ENCODE assay signal across 15 cellular contexts in genomic region chr12:9906888-9907287, GRCh38. TPM values are rescaled to one million over a fixed set of nuclear protein-coding genes. Genes with fewer than 3 reads are reported as not detected.
DNase-seq lines count a peak whose midpoint lies in the region; ATAC-seq, FAIRE-seq and TF ChIP-seq lines count a peak whose summit lies in the region.
"Had no signal": no experiment of that assay in that cellular context is flagged by ENCODE, and none has a peak within 500 bp of the region (broad histone marks: within the 10 kb centered on the region; RNA-seq: fewer than 3 reads in every experiment).

No MANE protein-coding gene starts in this region.

- intact Hi-C loops in left lung (cut with DNase I), result no loop called here

- ATAC-seq in left lung, result no peak
- ATAC-seq: HCT116, Panc1 had no signal

- no peak for FAIRE-seq in HTR-8/SVneo (lab: Jason Lieb, UNC)

- DNase-seq in stimulated activated CD4-positive, alpha-beta T cell treated with anti-CD3 and anti-CD28 coated beads, Interleukin-2, amount 100 ng/mL, for 4 hours (ENCODE audit: low read depth), result peak; percentile 33
- no peak for DNase-seq in stimulated activated CD4-positive, alpha-beta T cell treated with anti-CD3 and anti-CD28 coated beads, Interleukin-2, amount 100 ng/mL, for 24 hours
- peak; percentile 4 for DNase-seq in activated CD8-positive, alpha-beta memory T cell treated with anti-CD3 and anti-CD28 coated beads, Interleukin-2, amount 50 U/mL, for 24 hours (ENCODE audit: extremely low read depth)
- peak; percentile 2 to 4 for DNase-seq in foreskin fibroblast
- DNase-seq in left lung, result no peak
- no peak for DNase-seq in SK-N-DZ (ENCODE audit: low spot score)
- no peak for DNase-seq in HAP-1 (ENCODE audit: low spot score in 2 of 2)
- DNase-seq in HTR-8/SVneo (ENCODE audit: insufficient read length, low spot score), result no peak
- DNase-seq: foreskin melanocyte, NCI-H1417 had no signal

- H3K4me3 ChIP-seq in foreskin fibroblast (ENCODE audit: low read depth in 1 of 2, low read length in 2 of 2), result no peak overlapping the region
- no peak overlapping the region for H3K4me3 ChIP-seq in left lung
- no peak overlapping the region for H3K4me3 ChIP-seq in HAP-1

- H3K4me1 ChIP-seq in left lung (no peaks in the 10 kb centered on the region), HAP-1 (no peaks in the 10 kb centered on the region)

- H3K9me3 ChIP-seq in left lung (peaks cover 0 to 52% of the 10 kb centered on the region in 2 donors), HAP-1 (peaks cover 12% of the 10 kb centered on the region)

- in situ Hi-C loops in HAP-1 (cut with MboI; ENCODE audit: low sequenced_read_pairs), result loop anchor here (5.0 kb wide), 1 partner anchor 90 kb away; no protein-coding TSS in a partner anchor

- TF ChIP-seq CTCF in foreskin fibroblast (IDR thresholded peaks at IDR 0.05; ENCODE audit: low read depth, low read length), result no peak
- no peak for TF ChIP-seq CTCF in left lung (IDR thresholded peaks at IDR 0.05)

- no peak overlapping the region for H3K27ac ChIP-seq in left lung

- H3K36me3 ChIP-seq in left lung, result no peaks in the 10 kb centered on the region
- no peaks in the 10 kb centered on the region for H3K36me3 ChIP-seq in HAP-1 (replicated peaks)

- H3K27me3 ChIP-seq in left lung (no peaks in the 10 kb centered on the region), HAP-1 (ENCODE audit: low read depth) (no peaks in the 10 kb centered on the region)

RNA-seq across cellular contexts. Expression of gene CLEC2A, which starts 25.3 kb away (rescaled TPM):
- not detected for total RNA-seq in left lung
- polyA plus RNA-seq in SK-N-DZ (2014; cell fraction: cytosol; rRNA removed), result not detected in 2 replicates
- not detected in 2 replicates for polyA plus RNA-seq in SK-N-DZ (2014; cell fraction: nucleus; rRNA removed)
- total RNA-seq: liver, progenitor cell of endocrine pancreas had no signal
- polyA plus RNA-seq: liver had no signal

RNA-seq across cellular contexts. Expression of gene KLRF2, which starts 25.6 kb away (rescaled TPM):
- total RNA-seq in left lung, result not detected
- polyA plus RNA-seq in SK-N-DZ (2014; cell fraction: cytosol; rRNA removed), result not detected in 2 replicates
- polyA plus RNA-seq in SK-N-DZ (2014; cell fraction: nucleus; rRNA removed), result not detected in 2 replicates
- total RNA-seq: chondrocyte, liver, progenitor cell of endocrine pancreas had no signal
- polyA plus RNA-seq: liver had no signal

RNA-seq across cellular contexts. Expression of gene CLEC2B, which starts 37.7 kb away (rescaled TPM):
- 10 to 100 TPM; 16.3 to 34.7 TPM for total RNA-seq in left lung
- polyA plus RNA-seq in SK-N-DZ (2014; cell fraction: cytosol; rRNA removed), result not detected in 2 replicates
- polyA plus RNA-seq in SK-N-DZ (2014; cell fraction: nucleus; rRNA removed), result not detected in 2 replicates
- total RNA-seq: chondrocyte, progenitor cell of endocrine pancreas had no signal

Comparison
In these comparisons a context has a peak if more than half of its experiments do, and no peak if none do; other contexts are left out.
1. DNase-seq: peak in stimulated activated CD4-positive, alpha-beta T cell treated with anti-CD3 and anti-CD28 coated beads, Interleukin-2, amount 100 ng/mL, for 4 hours (single experiment), activated CD8-positive, alpha-beta memory T cell treated with anti-CD3 and anti-CD28 coated beads, Interleukin-2, amount 50 U/mL, for 24 hours (single experiment) and foreskin fibroblast (2 of 2); none in stimulated activated CD4-positive, alpha-beta T cell treated with anti-CD3 and anti-CD28 coated beads, Interleukin-2, amount 100 ng/mL, for 24 hours (0 of 2), left lung (0 of 2), SK-N-DZ (single experiment), HAP-1 (0 of 2) and HTR-8/SVneo (single experiment).